ENCODE assay signal across 8 cellular contexts in the genomic region with DNA sequence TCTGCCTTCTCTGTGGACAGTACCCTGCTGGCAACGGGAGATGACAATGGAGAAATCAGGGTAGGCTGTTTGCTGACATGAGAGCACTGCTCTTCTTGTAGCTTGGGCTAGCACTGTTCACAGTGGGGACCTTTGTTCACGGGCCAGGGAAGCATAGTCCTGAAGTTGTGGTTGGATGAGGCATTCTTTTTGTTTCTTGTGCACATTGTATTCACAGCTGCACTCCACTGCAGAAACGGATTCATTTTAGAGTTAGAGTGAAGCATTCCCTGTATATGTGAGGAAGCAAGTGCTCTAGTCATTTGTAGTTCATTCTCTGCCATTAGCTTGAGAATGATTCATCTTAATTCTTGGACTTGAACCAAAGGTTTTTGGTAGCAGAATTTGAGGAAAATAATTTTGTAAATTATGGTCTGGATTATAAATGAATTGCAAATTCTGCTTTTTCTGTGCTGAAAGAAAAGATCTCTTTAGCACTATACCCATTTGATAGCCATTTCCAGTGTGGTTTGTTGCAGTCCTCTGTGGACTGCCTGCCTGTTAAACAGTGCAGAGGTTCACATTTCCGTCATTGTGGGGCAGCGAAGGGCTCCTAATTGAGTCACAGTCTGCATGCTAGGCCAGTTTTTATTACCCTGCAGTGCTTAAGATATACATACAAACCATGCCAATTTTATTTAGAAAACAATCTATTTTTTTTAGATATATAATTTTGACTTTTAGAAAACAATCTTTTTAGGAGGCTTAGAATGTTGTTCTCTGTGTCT.
DNase-seq lines count a peak whose midpoint lies in the region; ATAC-seq and TF ChIP-seq lines count a peak whose summit lies in the region.

No MANE protein-coding gene starts in this region.

- intact Hi-C loops in CD14-positive monocyte (cut with micrococcal nuclease) = loop anchor here in 1 of 2 donors (5.0 kb wide), 1 partner anchor 63 kb away; no protein-coding TSS in a partner anchor
- intact Hi-C loops in activated CD4-positive, alpha-beta memory T cell treated with anti-CD3 and anti-CD28 coated beads for 36 hours (cut with micrococcal nuclease) = loop anchor here (1.0 to 5.0 kb wide), 4 partner anchors 16 to 273 kb away; no protein-coding TSS in a partner anchor

- no peaks in the 10 kb centered on the region for H3K9me3 Mint-ChIP-seq in CD14-positive monocyte
- no peaks in the 10 kb centered on the region for H3K9me3 Mint-ChIP-seq in activated CD4-positive, alpha-beta memory T cell treated with anti-CD3 and anti-CD28 coated beads for 36 hours
- H3K9me3 Mint-ChIP-seq in stimulated activated memory B cell treated with anti-CD40 and anti-IgM and Interleukin-4, amounts not matched to agents 10 μg/mL and 1 μg/mL and 100 μg/mL, for 72 hours = no peaks in the 10 kb centered on the region

- peak overlapping the region in 4 of 7 donors; percentile 5 to 84 (median 72) for H3K27ac Mint-ChIP-seq in CD14-positive monocyte
- no peak overlapping the region for H3K27ac Mint-ChIP-seq in activated CD4-positive, alpha-beta memory T cell treated with anti-CD3 and anti-CD28 coated beads for 36 hours
- no peak overlapping the region for H3K27ac Mint-ChIP-seq in stimulated activated memory B cell treated with anti-CD40 and anti-IgM and Interleukin-4, amounts not matched to agents 10 μg/mL and 1 μg/mL and 100 μg/mL, for 72 hours

- H3K4me3 Mint-ChIP-seq in CD14-positive monocyte = no peak overlapping the region
- no peak overlapping the region for H3K4me3 Mint-ChIP-seq in activated CD4-positive, alpha-beta memory T cell treated with anti-CD3 and anti-CD28 coated beads for 36 hours
- H3K4me3 Mint-ChIP-seq in stimulated activated memory B cell treated with anti-CD40 and anti-IgM and Interleukin-4, amounts not matched to agents 10 μg/mL and 1 μg/mL and 100 μg/mL, for 72 hours = no peak overlapping the region

- ATAC-seq in GM18498 (IDR thresholded peaks at IDR 0.05; ENCODE audit: unreplicated experiment) (peak; percentile 82), HG02938 (IDR thresholded peaks at IDR 0.05; ENCODE audit: unreplicated experiment) (peak; percentile 85), foreskin keratinocyte (peak; percentile 94)
- no peak for ATAC-seq in stimulated activated memory B cell treated with anti-CD40 and anti-IgM and Interleukin-4, amounts not matched to agents 10 μg/mL and 1 μg/mL and 100 μg/mL, for 72 hours

- CTCF ChIA-PET in activated CD4-positive, alpha-beta memory T cell treated with anti-CD3 and anti-CD28 coated beads for 36 hours (lab: Charles Lee) = interaction anchor here (0.7 to 2.5 kb wide), 12 partner anchors 10 to 273 kb away, joined by 3 to 29 read pairs (median 4); no protein-coding TSS in a partner anchor

- H3K27ac ChIP-seq in foreskin keratinocyte = no peak overlapping the region

- no peaks in the 10 kb centered on the region for H3K27me3 Mint-ChIP-seq in CD14-positive monocyte (ENCODE audit: low read depth in 3 of 3)
- H3K27me3 Mint-ChIP-seq in activated CD4-positive, alpha-beta memory T cell treated with anti-CD3 and anti-CD28 coated beads for 36 hours = no peaks in the 10 kb centered on the region
- H3K27me3 Mint-ChIP-seq in stimulated activated memory B cell treated with anti-CD40 and anti-IgM and Interleukin-4, amounts not matched to agents 10 μg/mL and 1 μg/mL and 100 μg/mL, for 72 hours = no peaks in the 10 kb centered on the region

- TF ChIP-seq CTCF in CD14-positive monocyte (IDR thresholded peaks at IDR 0.05) (no peak), foreskin keratinocyte (conservative IDR thresholded peaks at IDR 0.05) (peak; percentile 65)

- H3K27me3 ChIP-seq in foreskin keratinocyte = no peaks in the 10 kb centered on the region

- DNase-seq in CD14-positive monocyte (ENCODE audit: low spot score) (no peak), NCI-H2081 (lab: John Stamatoyannopoulos, UW) (peak; percentile 50 to 65), foreskin keratinocyte (peak in 1 of 2 donors; percentile 41), putamen (ENCODE audit: low spot score) (peak; percentile 86)
- DNase-seq in activated CD4-positive, alpha-beta memory T cell treated with anti-CD3 and anti-CD28 coated beads for 36 hours = peak; percentile 81

- peaks cover 73 to 92% of the 10 kb centered on the region in 2 donors for H3K36me3 Mint-ChIP-seq in CD14-positive monocyte
- H3K36me3 Mint-ChIP-seq in activated CD4-positive, alpha-beta memory T cell treated with anti-CD3 and anti-CD28 coated beads for 36 hours = peaks cover 24% of the 10 kb centered on the region
- H3K36me3 Mint-ChIP-seq in stimulated activated memory B cell treated with anti-CD40 and anti-IgM and Interleukin-4, amounts not matched to agents 10 μg/mL and 1 μg/mL and 100 μg/mL, for 72 hours = peaks cover 66% of the 10 kb centered on the region

- POLR2A ChIA-PET in activated CD4-positive, alpha-beta memory T cell treated with anti-CD3 and anti-CD28 coated beads for 36 hours (lab: Charles Lee) = interaction anchor here (1.2 to 1.6 kb wide), 2 partner anchors 21 to 29 kb away, joined by 4 read pairs; no protein-coding TSS in a partner anchor

- no peaks in the 10 kb centered on the region for H3K4me1 ChIP-seq in foreskin keratinocyte

- peaks cover 3% of the 10 kb centered on the region for H3K4me1 Mint-ChIP-seq in CD14-positive monocyte
- H3K4me1 Mint-ChIP-seq in activated CD4-positive, alpha-beta memory T cell treated with anti-CD3 and anti-CD28 coated beads for 36 hours (ENCODE audit: low read depth) = peaks cover 13% of the 10 kb centered on the region
- H3K4me1 Mint-ChIP-seq in stimulated activated memory B cell treated with anti-CD40 and anti-IgM and Interleukin-4, amounts not matched to agents 10 μg/mL and 1 μg/mL and 100 μg/mL, for 72 hours = no peaks in the 10 kb centered on the region

Comparison
In these comparisons a context has a peak if more than half of its experiments do, and no peak if none do; other contexts are left out.
1. H3K27ac Mint-ChIP-seq: peak in CD14-positive monocyte (4 of 7); none in activated CD4-positive, alpha-beta memory T cell treated with anti-CD3 and anti-CD28 coated beads for 36 hours (single experiment) and stimulated activated memory B cell treated with anti-CD40 and anti-IgM and Interleukin-4, amounts not matched to agents 10 μg/mL and 1 μg/mL and 100 μg/mL, for 72 hours (single experiment).